ENCODE assay signal across 18 cellular contexts in the genomic region with DNA sequence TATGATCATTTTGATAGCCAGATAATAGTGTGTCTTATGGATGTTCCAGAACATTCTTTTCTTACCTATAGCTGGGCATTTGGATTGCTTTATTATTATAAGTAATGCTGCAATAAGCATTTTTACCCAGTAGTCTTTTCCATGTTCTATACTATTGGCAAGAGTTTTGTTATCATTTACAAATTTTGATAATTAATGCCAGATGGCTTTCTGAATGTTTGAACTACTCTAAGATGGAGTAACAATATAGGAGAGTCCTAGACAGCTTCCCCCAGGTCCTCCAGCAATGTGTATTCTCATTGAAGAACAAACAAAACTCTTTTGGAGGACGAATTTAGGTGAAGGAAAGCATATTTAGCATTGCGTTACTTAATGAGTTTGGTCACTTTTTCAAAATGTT.
DNase-seq lines count a peak whose midpoint lies in the region; ATAC-seq lines count a peak whose summit lies in the region.
"Had no signal": no experiment of that assay in that cellular context is flagged by ENCODE, and none has a peak within 500 bp of the region (broad histone marks: within the 10 kb centered on the region; RNA-seq: fewer than 3 reads in every experiment).

No MANE protein-coding gene starts in this region.

- no peak overlapping the region for H3K4me3 ChIP-seq in naive thymus-derived CD4-positive, alpha-beta T cell (ENCODE audit: low read length)
- no peak overlapping the region for H3K4me3 ChIP-seq in right cardiac atrium (ENCODE audit: low read length)
- H3K4me3 ChIP-seq: A549, K562 had no signal

- no peak for DNase-seq in activated naive CD8-positive, alpha-beta T cell treated with anti-CD3 and anti-CD28 coated beads, Interleukin-2, amount 10 ng/mL, durations not matched to agents 7 days and 5 days
- no peak for DNase-seq in activated naive CD8-positive, alpha-beta T cell treated with anti-CD3 and anti-CD28 coated beads, Interleukin-2, amount 50 U/mL, for 24 hours
- DNase-seq in naive thymus-derived CD4-positive, alpha-beta T cell: no peak
- DNase-seq in superior temporal gyrus (ENCODE audit: extremely low spot score): no peak
- DNase-seq in caudate nucleus (lab: John Stamatoyannopoulos, UW): no peak
- DNase-seq in DMS79 treated with DMSO at 0.1 percent for 48 hours (lab: John Stamatoyannopoulos, UW): no peak
- no peak for DNase-seq in right cardiac atrium
- DNase-seq: GDM1, HFFc6, NCI-H1092, NCI-H2107, NCI-H748 treated with DMSO at 0.1 percent for 48 hours, Right ventricle myocardium superior had no signal

- peaks cover 34 to 53% of the 10 kb centered on the region in 2 donors for H3K4me1 ChIP-seq in naive thymus-derived CD4-positive, alpha-beta T cell (ENCODE audit: control insufficient read depth in 2 of 2, insufficient read depth in 2 of 2, low read length in 2 of 2)
- H3K4me1 ChIP-seq in right cardiac atrium (ENCODE audit: control insufficient read depth, insufficient read depth, low read length): peaks cover 2% of the 10 kb centered on the region

- peaks cover 20% of the 10 kb centered on the region for H3K36me3 Mint-ChIP-seq in activated naive CD8-positive, alpha-beta T cell treated with anti-CD3 and anti-CD28 coated beads, Interleukin-2, amount 10 ng/mL, durations not matched to agents 7 days and 5 days
- H3K36me3 Mint-ChIP-seq in activated naive CD8-positive, alpha-beta T cell treated with anti-CD3 and anti-CD28 coated beads, Interleukin-2, amount 50 U/mL, for 24 hours (ENCODE audit: low read depth): peaks cover 3% of the 10 kb centered on the region
- peaks cover 0 to 23% (median 11%) of the 10 kb centered on the region in 5 donors for H3K36me3 Mint-ChIP-seq in naive thymus-derived CD4-positive, alpha-beta T cell

- H3K36me3 ChIP-seq in naive thymus-derived CD4-positive, alpha-beta T cell (ENCODE audit: control insufficient read depth in 2 of 3, insufficient read depth in 3 of 3, low read length in 3 of 3): peaks cover 0 to 24% (median 6%) of the 10 kb centered on the region in 3 experiments

- CTCF ChIA-PET in naive thymus-derived CD4-positive, alpha-beta T cell (lab: Charles Lee): interaction anchor here (0.7 to 3.6 kb wide), 6 partner anchors 10 to 105 kb away, joined by 3 to 23 read pairs (median 4); no protein-coding TSS in a partner anchor

- H3K9me3 ChIP-seq in naive thymus-derived CD4-positive, alpha-beta T cell (ENCODE audit: control insufficient read depth in 2 of 3, low read length in 3 of 3): no peaks in the 10 kb centered on the region
- no peaks in the 10 kb centered on the region for H3K9me3 ChIP-seq in right cardiac atrium (ENCODE audit: control insufficient read depth, low read length)
- H3K9me3 ChIP-seq: A549 had no signal

- 94% methylated on average over 2 of the region's 2 CpGs for WGBS in right cardiac atrium

- no peaks in the 10 kb centered on the region for H3K9me3 Mint-ChIP-seq in activated naive CD8-positive, alpha-beta T cell treated with anti-CD3 and anti-CD28 coated beads, Interleukin-2, amount 10 ng/mL, durations not matched to agents 7 days and 5 days
- no peaks in the 10 kb centered on the region for H3K9me3 Mint-ChIP-seq in activated naive CD8-positive, alpha-beta T cell treated with anti-CD3 and anti-CD28 coated beads, Interleukin-2, amount 50 U/mL, for 24 hours
- no peaks in the 10 kb centered on the region for H3K9me3 Mint-ChIP-seq in naive thymus-derived CD4-positive, alpha-beta T cell
- H3K9me3 Mint-ChIP-seq: HFFc6 had no signal

- H3K27me3 Mint-ChIP-seq in activated naive CD8-positive, alpha-beta T cell treated with anti-CD3 and anti-CD28 coated beads, Interleukin-2, amount 10 ng/mL, durations not matched to agents 7 days and 5 days: no peaks in the 10 kb centered on the region
- no peaks in the 10 kb centered on the region for H3K27me3 Mint-ChIP-seq in activated naive CD8-positive, alpha-beta T cell treated with anti-CD3 and anti-CD28 coated beads, Interleukin-2, amount 50 U/mL, for 24 hours
- H3K27me3 Mint-ChIP-seq in naive thymus-derived CD4-positive, alpha-beta T cell: no peaks in the 10 kb centered on the region

- no peak for ATAC-seq in activated naive CD8-positive, alpha-beta T cell treated with anti-CD3 and anti-CD28 coated beads, Interleukin-2, amount 10 ng/mL, durations not matched to agents 7 days and 5 days (ENCODE audit: low read depth)
- ATAC-seq in activated naive CD8-positive, alpha-beta T cell treated with anti-CD3 and anti-CD28 coated beads, Interleukin-2, amount 50 U/mL, for 24 hours: no peak
- no peak for ATAC-seq in naive thymus-derived CD4-positive, alpha-beta T cell
- no peak for ATAC-seq in right cardiac atrium
- ATAC-seq: Panc1 had no signal

- no peaks in the 10 kb centered on the region for H3K27me3 ChIP-seq in naive thymus-derived CD4-positive, alpha-beta T cell (ENCODE audit: control insufficient read depth in 2 of 2, insufficient read depth in 2 of 2, low read length in 2 of 2)
- H3K27me3 ChIP-seq in right cardiac atrium (ENCODE audit: control insufficient read depth, insufficient read depth): no peaks in the 10 kb centered on the region

- intact Hi-C loops in naive thymus-derived CD4-positive, alpha-beta T cell (cut with micrococcal nuclease): loop anchor here (1.0 to 5.0 kb wide), 6 partner anchors 15 to 1880 kb away; partner anchors contain the start of genes INPP4A (in 1 of the 2) and KANSL3 (in 1 of the 2)
- intact Hi-C loops in right cardiac atrium (cut with DNase I): loop anchor here in 1 of 4 donors (10.0 kb wide), 1 partner anchor 103 kb away; no protein-coding TSS in a partner anchor

- H3K27ac Mint-ChIP-seq in activated naive CD8-positive, alpha-beta T cell treated with anti-CD3 and anti-CD28 coated beads, Interleukin-2, amount 10 ng/mL, durations not matched to agents 7 days and 5 days: peak overlapping the region; percentile 7
- no peak overlapping the region for H3K27ac Mint-ChIP-seq in activated naive CD8-positive, alpha-beta T cell treated with anti-CD3 and anti-CD28 coated beads, Interleukin-2, amount 50 U/mL, for 24 hours
- H3K27ac Mint-ChIP-seq in naive thymus-derived CD4-positive, alpha-beta T cell: peak overlapping the region in 6 of 9 donors; percentile 57 to 88 (median 74)
- H3K27ac Mint-ChIP-seq: HFFc6 had no signal

- no peak overlapping the region for H3K4me3 Mint-ChIP-seq in activated naive CD8-positive, alpha-beta T cell treated with anti-CD3 and anti-CD28 coated beads, Interleukin-2, amount 10 ng/mL, durations not matched to agents 7 days and 5 days
- no peak overlapping the region for H3K4me3 Mint-ChIP-seq in activated naive CD8-positive, alpha-beta T cell treated with anti-CD3 and anti-CD28 coated beads, Interleukin-2, amount 50 U/mL, for 24 hours
- peak overlapping the region in 3 of 10 donors; percentile 0 to 51 (median 35) for H3K4me3 Mint-ChIP-seq in naive thymus-derived CD4-positive, alpha-beta T cell
- H3K4me3 Mint-ChIP-seq: HFFc6 had no signal

- H3K27ac ChIP-seq in angular gyrus (ENCODE audit: low read depth, low read length) (peak overlapping the region; percentile 14), caudate nucleus (ENCODE audit: low read depth, low read length) (no peak overlapping the region), right cardiac atrium (ENCODE audit: low read length) (no peak overlapping the region)
- H3K27ac ChIP-seq in naive thymus-derived CD4-positive, alpha-beta T cell (ENCODE audit: low read depth, low read length): no peak overlapping the region
- H3K27ac ChIP-seq: A549, HL-60 had no signal

- H3K4me1 Mint-ChIP-seq in activated naive CD8-positive, alpha-beta T cell treated with anti-CD3 and anti-CD28 coated beads, Interleukin-2, amount 10 ng/mL, durations not matched to agents 7 days and 5 days: peaks cover 50% of the 10 kb centered on the region
- peaks cover 41% of the 10 kb centered on the region for H3K4me1 Mint-ChIP-seq in activated naive CD8-positive, alpha-beta T cell treated with anti-CD3 and anti-CD28 coated beads, Interleukin-2, amount 50 U/mL, for 24 hours
- H3K4me1 Mint-ChIP-seq in naive thymus-derived CD4-positive, alpha-beta T cell: peaks cover 38 to 65% (median 63%) of the 10 kb centered on the region in 7 donors

- POLR2A ChIA-PET in activated naive CD8-positive, alpha-beta T cell treated with anti-CD3 and anti-CD28 coated beads, Interleukin-2, amount 10 ng/mL, durations not matched to agents 7 days and 5 days (lab: Charles Lee): no interaction called here
- POLR2A ChIA-PET in naive thymus-derived CD4-positive, alpha-beta T cell (lab: Charles Lee): interaction anchor here (1.0 kb wide), 1 partner anchor 104 kb away, joined by 4 read pairs; no protein-coding TSS in a partner anchor
